In the genomic region with DNA sequence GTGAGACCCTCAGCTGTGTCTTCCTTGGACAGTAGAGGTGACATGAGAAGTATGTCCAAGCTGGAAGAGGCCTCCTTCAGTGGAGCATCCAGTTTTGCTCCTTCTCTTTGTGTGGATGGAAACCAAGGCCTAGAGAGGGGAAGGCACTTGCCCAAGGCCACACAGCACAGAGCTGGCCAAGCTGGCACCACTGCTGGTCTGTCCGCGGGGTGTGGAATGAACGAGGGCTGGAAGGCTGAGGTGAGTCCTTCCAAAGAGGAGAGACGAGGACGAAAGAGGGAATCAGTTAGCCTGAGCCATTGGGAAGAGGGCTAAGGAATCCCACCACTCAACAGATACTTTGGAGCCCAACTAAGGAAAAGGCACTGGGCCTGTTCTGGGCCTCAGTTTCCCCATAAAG, we compare ENCODE assay signal across 22 cellular contexts. TPM values are rescaled to one million over a fixed set of nuclear protein-coding genes. Genes with fewer than 3 reads are reported as not detected.
DNase-seq lines count a peak whose midpoint lies in the region; ATAC-seq, FAIRE-seq and TF ChIP-seq lines count a peak whose summit lies in the region.
"Had no signal": no experiment of that assay in that cellular context is flagged by ENCODE, and none has a peak within 500 bp of the region (broad histone marks: within the 10 kb centered on the region; RNA-seq: fewer than 3 reads in every experiment).

No MANE protein-coding gene starts in this region.

- H3F3A ChIP-seq in neural progenitor cell (ENCODE audit: low read depth), result peaks cover 21% of the 10 kb centered on the region

- no peaks in the 10 kb centered on the region for H4K20me1 ChIP-seq in astrocyte (ENCODE audit: insufficient read depth, low read length)
- no peaks in the 10 kb centered on the region for H4K20me1 ChIP-seq in neural progenitor cell (ENCODE audit: low read depth)

- CTCF ChIA-PET in A549 (lab: Yijun Ruan, JAX), result interaction anchor here (1.9 kb wide), 1 partner anchor 14 kb away, joined by 4 read pairs; no protein-coding TSS in a partner anchor
- CTCF ChIA-PET in CD4-positive, alpha-beta memory T cell (lab: Charles Lee; ENCODE audit: partially characterized antibody), result interaction anchor here (1.1 kb wide), 1 partner anchor 164 kb away, joined by 3 read pairs; no protein-coding TSS in a partner anchor

- no peak for TF ChIP-seq POLR2A in A549 (IDR thresholded peaks at IDR 0.05; ENCODE audit: low read length)

- intact Hi-C loops in CD4-positive, alpha-beta memory T cell (cut with micrococcal nuclease), result no loop called here

- H2AFZ ChIP-seq in astrocyte (ENCODE audit: low read depth, low read length) (no peak overlapping the region), neural progenitor cell (replicated peaks) (no peak overlapping the region)
- H2AFZ ChIP-seq: GM23338 had no signal

- H3K4me2 ChIP-seq in A549, result no peak overlapping the region; the same call in 2 of the 3 replicates
- peak overlapping the region; percentile 36 for H3K4me2 ChIP-seq in astrocyte (ENCODE audit: low read length)
- H3K4me2 ChIP-seq in neural progenitor cell, result peak overlapping the region; percentile 44
- H3K4me2 ChIP-seq: GM23338 had no signal

- H3K9ac ChIP-seq in astrocyte (ENCODE audit: low read length) (no peak overlapping the region), neural progenitor cell (no peak overlapping the region)

- ATAC-seq in A549 (no peak), GM18502 (IDR thresholded peaks at IDR 0.05; ENCODE audit: poor library complexity, unreplicated experiment) (no peak), GM18861 (IDR thresholded peaks at IDR 0.05; ENCODE audit: unreplicated experiment) (no peak)
- ATAC-seq: natural killer cell had no signal

- WGBS in A549 (ENCODE audit: missing lambda C conversion rate), result 97% methylated on average over 4 of the region's 5 CpGs

- POLR2A ChIA-PET in A549 (lab: Yijun Ruan, JAX), result no interaction called here
- POLR2A ChIA-PET in CD4-positive, alpha-beta memory T cell (lab: Charles Lee; ENCODE audit: partially characterized antibody), result no interaction called here

- no peak for TF ChIP-seq RAD21 in A549 (conservative IDR thresholded peaks at IDR 0.05 in 1 of 2, IDR thresholded peaks at IDR 0.05 in 1 of 2)

- H3K79me2 ChIP-seq in astrocyte (ENCODE audit: insufficient read depth, low read length), result no peaks in the 10 kb centered on the region
- no peaks in the 10 kb centered on the region for H3K79me2 ChIP-seq in neural progenitor cell (ENCODE audit: low read depth)

- H3K27ac Mint-ChIP-seq in CD4-positive, alpha-beta memory T cell, result peak overlapping the region; percentile 58 to 98 (median 84)
- H3K27ac Mint-ChIP-seq in astrocyte (ENCODE audit: unreplicated experiment) (no peak overlapping the region), neural progenitor cell (peak overlapping the region; percentile 91)
- H3K27ac Mint-ChIP-seq: activated naive CD4-positive, alpha-beta T cell treated with anti-CD3 and anti-CD28 coated beads, Interleukin-2, amount 10 ng/mL, durations not matched to agents 7 days and 5 days; GM23338; memory B cell; natural killer cell had no signal

- H3K27ac ChIP-seq in A549 (peak overlapping the region; percentile 73 to 81), astrocyte (ENCODE audit: low read depth, low read length) (no peak overlapping the region), neural progenitor cell (no peak overlapping the region)
- H3K27ac ChIP-seq in CD4-positive, alpha-beta memory T cell (ENCODE audit: low read depth, low read length), result no peak overlapping the region

- H3K4me1 ChIP-seq in A549 (peaks cover 43% of the 10 kb centered on the region), astrocyte (ENCODE audit: insufficient read depth, low read length) (peaks cover 9% of the 10 kb centered on the region), neural progenitor cell (peaks cover 42% of the 10 kb centered on the region)
- peaks cover 64% of the 10 kb centered on the region for H3K4me1 ChIP-seq in CD4-positive, alpha-beta memory T cell (ENCODE audit: insufficient read depth, low read length)

- peaks cover 19 to 21% of the 10 kb centered on the region in 2 donors for H3K36me3 Mint-ChIP-seq in CD4-positive, alpha-beta memory T cell
- H3K36me3 Mint-ChIP-seq in astrocyte (ENCODE audit: low read depth, unreplicated experiment) (no peaks in the 10 kb centered on the region), neural progenitor cell (no peaks in the 10 kb centered on the region)
- H3K36me3 Mint-ChIP-seq: memory B cell, natural killer cell had no signal

- TF ChIP-seq EP300 in A549 (IDR thresholded peaks at IDR 0.05), result no peak

- H3K36me3 ChIP-seq in CD4-positive, alpha-beta memory T cell (ENCODE audit: insufficient read depth, low read length), result peaks cover 5% of the 10 kb centered on the region
- H3K36me3 ChIP-seq in astrocyte (ENCODE audit: insufficient read depth, low read length) (no peaks in the 10 kb centered on the region), neural progenitor cell (no peaks in the 10 kb centered on the region)

- DNase-seq in A549 (ENCODE audit: low read depth in 1 of 2, low spot score in 1 of 2) (no peak), astrocyte (ENCODE audit: low read depth) (no peak), neural progenitor cell (ENCODE audit: low spot score) (no peak), SIG-M5 (lab: John Stamatoyannopoulos, UW) (no peak)
- no peak for DNase-seq in CD4-positive, alpha-beta memory T cell
- no peak for DNase-seq in stimulated activated CD4-positive, alpha-beta T cell treated with anti-CD3 and anti-CD28 coated beads, Interleukin-2, amount 100 ng/mL, for 24 hours
- DNase-seq: activated CD4-positive, alpha-beta T cell treated with anti-CD3 and anti-CD28 coated beads, Interleukin-2, amount 50 U/mL, for 4 hours; activated naive CD4-positive, alpha-beta T cell treated with anti-CD3 and anti-CD28 coated beads, Interleukin-2, amount 10 ng/mL, durations not matched to agents 7 days and 5 days; hippocampal formation; natural killer cell; NCI-H1092; NCI-H2029 treated with DMSO at 0.1 percent for 48 hours; stimulated activated naive CD4-positive, alpha-beta T cell treated with Interleukin-2 at 50 U/mL for 16 hours had no signal

- H3K27me3 ChIP-seq in CD4-positive, alpha-beta memory T cell (ENCODE audit: insufficient read depth, low read length), result no peaks in the 10 kb centered on the region
- H3K27me3 ChIP-seq in astrocyte (ENCODE audit: insufficient read depth, low read length) (no peaks in the 10 kb centered on the region), neural progenitor cell (no peaks in the 10 kb centered on the region)
- H3K27me3 ChIP-seq: tibial nerve had no signal

- no peak for TF ChIP-seq CTCF in A549 (IDR thresholded peaks at IDR 0.05)
- TF ChIP-seq CTCF in astrocyte (IDR thresholded peaks at IDR 0.05; ENCODE audit: insufficient read depth, low read depth, low read length), result no peak
- no peak for TF ChIP-seq CTCF in neural progenitor cell (IDR thresholded peaks at IDR 0.05)

- no peaks in the 10 kb centered on the region for H3K9me3 Mint-ChIP-seq in CD4-positive, alpha-beta memory T cell
- H3K9me3 Mint-ChIP-seq in astrocyte (ENCODE audit: unreplicated experiment) (no peaks in the 10 kb centered on the region), neural progenitor cell (no peaks in the 10 kb centered on the region)
- H3K9me3 Mint-ChIP-seq: activated naive CD4-positive, alpha-beta T cell treated with anti-CD3 and anti-CD28 coated beads, Interleukin-2, amount 10 ng/mL, durations not matched to agents 7 days and 5 days; GM23338; memory B cell; natural killer cell had no signal

- H3K9me3 ChIP-seq in A549 (no peaks in the 10 kb centered on the region), astrocyte (ENCODE audit: insufficient read depth, low read depth, low read length) (no peaks in the 10 kb centered on the region), neural progenitor cell (ENCODE audit: low read depth) (no peaks in the 10 kb centered on the region)
- H3K9me3 ChIP-seq in CD4-positive, alpha-beta memory T cell (ENCODE audit: control insufficient read depth in 1 of 2, low read length in 2 of 2), result no peaks in the 10 kb centered on the region
- H3K9me3 ChIP-seq: tibial nerve had no signal

- H3K4me1 Mint-ChIP-seq in CD4-positive, alpha-beta memory T cell, result peaks cover 53 to 84% (median 59%) of the 10 kb centered on the region in 4 donors
- peaks cover 28% of the 10 kb centered on the region for H3K4me1 Mint-ChIP-seq in astrocyte (ENCODE audit: low read depth, unreplicated experiment)
- peaks cover 58% of the 10 kb centered on the region for H3K4me1 Mint-ChIP-seq in neural progenitor cell

- H3K27me3 Mint-ChIP-seq in CD4-positive, alpha-beta memory T cell, result no peaks in the 10 kb centered on the region
- H3K27me3 Mint-ChIP-seq in astrocyte (ENCODE audit: low read depth, unreplicated experiment) (peaks cover 9% of the 10 kb centered on the region), neural progenitor cell (ENCODE audit: insufficient read depth, low read depth) (peaks cover 9% of the 10 kb centered on the region)

- H3K4me3 ChIP-seq in A549, result no peak overlapping the region
- no peak overlapping the region for H3K4me3 ChIP-seq in CD4-positive, alpha-beta memory T cell (ENCODE audit: low read length in 2 of 2)
- no peak overlapping the region for H3K4me3 ChIP-seq in astrocyte (ENCODE audit: insufficient read depth, low read depth, low read length)
- no peak overlapping the region for H3K4me3 ChIP-seq in neural progenitor cell
- H3K4me3 ChIP-seq: coronary artery, GM23338, tibial nerve had no signal

- FAIRE-seq in A549 (lab: Jason Lieb, UNC) (no peak), astrocyte (lab: Jason Lieb, UNC) (no peak)
- FAIRE-seq: HTR-8/SVneo, keratinocyte, TTC549 had no signal

- peak overlapping the region in 1 of 8 donors; percentile 27 for H3K4me3 Mint-ChIP-seq in CD4-positive, alpha-beta memory T cell
- H3K4me3 Mint-ChIP-seq in astrocyte (ENCODE audit: unreplicated experiment) (no peak overlapping the region), neural progenitor cell (peak overlapping the region; percentile 73)
- H3K4me3 Mint-ChIP-seq: activated naive CD4-positive, alpha-beta T cell treated with anti-CD3 and anti-CD28 coated beads, Interleukin-2, amount 10 ng/mL, durations not matched to agents 7 days and 5 days; GM23338; memory B cell; natural killer cell had no signal

RNA-seq across cellular contexts. Expression of a gene that starts 27.8 kb away (rescaled TPM):
- polyA plus RNA-seq in A549 (2011; rRNA removed) (16.6 and 30.1 TPM in 2 replicates), A549 (2017; fragmentation: RNase III; extraction: RNeasy Plus Mini Kit Qiagen cat#74134 plus additional on column Dnase treatment) (38.8 to 41.1 TPM (median 40.0 TPM) in 3 replicates)
- polyA plus RNA-seq in A549 (2012; cell fraction: cytosol; rRNA removed), result 44.2 and 64.3 TPM in 2 replicates
- polyA plus RNA-seq in A549 (2012; cell fraction: nucleus; rRNA removed), result 53.8 and 61.9 TPM in 2 replicates
- polyA minus RNA-seq in A549 (2011; rRNA and poly(A)+ RNA removed), result 23.3 and 36.5 TPM in 2 replicates
- total RNA-seq in CD4-positive, alpha-beta memory T cell, result 10 to 100 TPM; 24.8 to 26.2 TPM
- polyA plus RNA-seq in CD4-positive, alpha-beta memory T cell, result 1 to 10 TPM in 1 of 2 donors, under 1 TPM in 1; 0.65 to 6.5 TPM
- total RNA-seq in astrocyte (64.1 and 67.0 TPM in 2 replicates), neural progenitor cell (ENCODE audit: low replicate concordance) (24.9 and 50.4 TPM in 2 replicates)

RNA-seq across cellular contexts. Expression of a gene that starts 47.6 kb away (rescaled TPM):
- polyA plus RNA-seq in A549 (2011; rRNA removed) (26.1 and 33.0 TPM in 2 replicates), A549 (2017; fragmentation: RNase III; extraction: RNeasy Plus Mini Kit Qiagen cat#74134 plus additional on column Dnase treatment) (24.7 to 26.1 TPM (median 25.9 TPM) in 3 replicates)
- 27.5 and 30.1 TPM in 2 replicates for polyA plus RNA-seq in A549 (2012; cell fraction: cytosol; rRNA removed)
- 24.6 and 27.8 TPM in 2 replicates for polyA plus RNA-seq in A549 (2012; cell fraction: nucleus; rRNA removed)
- 25.7 and 29.3 TPM in 2 replicates for polyA minus RNA-seq in A549 (2011; rRNA and poly(A)+ RNA removed)
- 10 to 100 TPM; 53.3 to 57.2 TPM for total RNA-seq in CD4-positive, alpha-beta memory T cell
- polyA plus RNA-seq in CD4-positive, alpha-beta memory T cell, result 10 to 100 TPM; 27.5 to 58.4 TPM
- total RNA-seq in astrocyte (44.6 and 51.2 TPM in 2 replicates), neural progenitor cell (ENCODE audit: low replicate concordance) (20.7 and 31.2 TPM in 2 replicates)

Comparison
In these comparisons a context has a peak if more than half of its experiments do, and no peak if none do; other contexts are left out.
1. H3K27ac ChIP-seq: peak in A549 (2 of 2); none in CD4-positive, alpha-beta memory T cell (single experiment), astrocyte (single experiment) and neural progenitor cell (single experiment).